15 cellular contexts compared by ENCODE assay signal in genomic region chr6:167987396-167987795, GRCh38. TPM values are rescaled to one million over a fixed set of nuclear protein-coding genes. Genes with fewer than 3 reads are reported as not detected.
DNase-seq lines count a peak whose midpoint lies in the region; ATAC-seq and TF ChIP-seq lines count a peak whose summit lies in the region.
"Had no signal": no experiment of that assay in that cellular context is flagged by ENCODE, and none has a peak within 500 bp of the region (broad histone marks: within the 10 kb centered on the region; RNA-seq: fewer than 3 reads in every experiment).

No MANE protein-coding gene starts in this region.

- POLR2A ChIA-PET in MCF 10A (lab: Yijun Ruan, JAX) = no interaction called here

- H3K36me3 Mint-ChIP-seq in osteocyte (ENCODE audit: unreplicated experiment) (peaks cover 1% of the 10 kb centered on the region), MCF 10A (ENCODE audit: insufficient read depth, unreplicated experiment) (no peaks in the 10 kb centered on the region)
- H3K36me3 Mint-ChIP-seq: CD8-positive, alpha-beta memory T cell had no signal

- H3K27me3 ChIP-seq in heart left ventricle (no peaks in the 10 kb centered on the region), subcutaneous abdominal adipose tissue (ENCODE audit: control insufficient read depth in 5 of 5, insufficient read depth in 4 of 5, low read length in 5 of 5) (no peaks in the 10 kb centered on the region)
- H3K27me3 ChIP-seq: BLaER1 had no signal

- WGBS in heart left ventricle, 4 donors = 82 to 90% (median 88%) methylated on average over 23 of the region's 23 CpGs

- BruUV-seq in MCF 10A (replicated peaks; lab: Mats Ljungman, UMichigan) = no TSS peak

- CTCF ChIA-PET in MCF 10A (lab: Yijun Ruan, JAX) = no interaction called here

- H3K27me3 Mint-ChIP-seq in osteocyte (ENCODE audit: unreplicated experiment) (no peaks in the 10 kb centered on the region), MCF 10A (ENCODE audit: insufficient read depth, unreplicated experiment) (no peaks in the 10 kb centered on the region)
- H3K27me3 Mint-ChIP-seq: CD8-positive, alpha-beta memory T cell had no signal

- no peak for ATAC-seq in heart left ventricle
- no peak for ATAC-seq in GM19467 (IDR thresholded peaks at IDR 0.05; ENCODE audit: unreplicated experiment)
- ATAC-seq: HCT116 had no signal

- H3K9me3 Mint-ChIP-seq in osteocyte (ENCODE audit: unreplicated experiment) (no peaks in the 10 kb centered on the region), MCF 10A (ENCODE audit: unreplicated experiment) (no peaks in the 10 kb centered on the region)

- no peaks in the 10 kb centered on the region for H3K9me3 ChIP-seq in heart left ventricle
- peaks cover 0 to 3% (median 0%) of the 10 kb centered on the region in 5 donors for H3K9me3 ChIP-seq in subcutaneous abdominal adipose tissue (ENCODE audit: control insufficient read depth in 5 of 5, low read length in 5 of 5)
- H3K9me3 ChIP-seq: Caco-2 had no signal

- H3K36me3 ChIP-seq in heart left ventricle (no peaks in the 10 kb centered on the region), subcutaneous abdominal adipose tissue (ENCODE audit: control insufficient read depth in 5 of 5, insufficient read depth in 5 of 5, low read length in 5 of 5) (no peaks in the 10 kb centered on the region)

- H3K4me3 Mint-ChIP-seq in osteocyte (ENCODE audit: unreplicated experiment) (no peak overlapping the region), MCF 10A (ENCODE audit: unreplicated experiment) (no peak overlapping the region)
- H3K4me3 Mint-ChIP-seq: CD8-positive, alpha-beta memory T cell had no signal

- no peak for TF ChIP-seq CTCF in heart left ventricle (IDR thresholded peaks at IDR 0.05)
- TF ChIP-seq CTCF in osteocyte (IDR thresholded peaks at IDR 0.05) = no peak
- TF ChIP-seq CTCF in MCF 10A (IDR thresholded peaks at IDR 0.05; ENCODE audit: unreplicated experiment) = no peak

- peaks cover 0 to 22% (median 0%) of the 10 kb centered on the region in 12 donors for H3K4me1 ChIP-seq in heart left ventricle
- H3K4me1 ChIP-seq in subcutaneous abdominal adipose tissue (ENCODE audit: control insufficient read depth in 5 of 5, insufficient read depth in 5 of 5, low read length in 5 of 5) = peaks cover 0 to 24% (median 5%) of the 10 kb centered on the region in 5 donors
- H3K4me1 ChIP-seq: Caco-2 had no signal

- peaks cover under 1% of the 10 kb centered on the region for H3K4me1 Mint-ChIP-seq in osteocyte (ENCODE audit: unreplicated experiment)
- H3K4me1 Mint-ChIP-seq in MCF 10A (ENCODE audit: insufficient read depth, unreplicated experiment) = no peaks in the 10 kb centered on the region
- H3K4me1 Mint-ChIP-seq: CD8-positive, alpha-beta memory T cell had no signal

- H3K9ac ChIP-seq in subcutaneous abdominal adipose tissue (ENCODE audit: low read length in 5 of 5) = no peak overlapping the region
- H3K9ac ChIP-seq: BLaER1 had no signal

- H3K4me3 ChIP-seq in heart left ventricle = no peak overlapping the region
- no peak overlapping the region for H3K4me3 ChIP-seq in subcutaneous abdominal adipose tissue (ENCODE audit: low read depth in 1 of 5, low read length in 5 of 5)
- H3K4me3 ChIP-seq: BLaER1 had no signal

- intact Hi-C loops in heart left ventricle (cut with DNase I) = no loop called here
- intact Hi-C loops in cardiac septum (cut with DNase I) = no loop called here
- intact Hi-C loops in MCF 10A (cut with micrococcal nuclease) = no loop called here

- no peak overlapping the region for H3K27ac Mint-ChIP-seq in osteocyte (ENCODE audit: unreplicated experiment)
- H3K27ac Mint-ChIP-seq in MCF 10A (ENCODE audit: low read depth, unreplicated experiment) = no peak overlapping the region
- H3K27ac Mint-ChIP-seq: CD8-positive, alpha-beta memory T cell had no signal

- DNase-seq in heart left ventricle (no peak), cardiac septum (ENCODE audit: low spot score) (no peak), islet precursor cell (peak; percentile 38), osteocyte (ENCODE audit: extremely low spot score, unreplicated experiment) (peak; percentile 77), ureter (ENCODE audit: low spot score) (no peak), MCF 10A (ENCODE audit: unreplicated experiment) (no peak)
- DNase-seq: Caco-2; CD8-positive, alpha-beta memory T cell; DND-41; GDM1 had no signal

- H3K27ac ChIP-seq in heart left ventricle = peak overlapping the region in 11 of 12 donors; percentile 38 to 81 (median 62)
- H3K27ac ChIP-seq in subcutaneous abdominal adipose tissue (ENCODE audit: low read depth, low read length) = peak overlapping the region; percentile 60
- H3K27ac ChIP-seq: 22Rv1, BLaER1 had no signal

- TF ChIP-seq POLR2A in heart left ventricle (IDR thresholded peaks at IDR 0.05) = no peak

RNA-seq across cellular contexts. Expression of gene KIF25, which starts 10.1 kb away (rescaled TPM):
- total RNA-seq in heart left ventricle = under 1 TPM in 4 of 9 donors, not detected in 5; 0.11 to 0.29 (median 0.21) TPM
- polyA plus RNA-seq in heart left ventricle = under 1 TPM; 0.12 to 0.15 TPM
- total RNA-seq in cardiac septum = 0.24 TPM
- not detected in 2 replicates for total RNA-seq in osteocyte
- not detected for total RNA-seq in ureter
- total RNA-seq in MCF 10A (2022) = not detected in 2 replicates
- total RNA-seq: Caco-2; CD8-positive, alpha-beta memory T cell had no signal
- polyA plus RNA-seq: CD8-positive, alpha-beta memory T cell had no signal

Comparison
In these comparisons a context has a peak if more than half of its experiments do, and no peak if none do; other contexts are left out.
1. DNase-seq: peak in islet precursor cell (single experiment) and osteocyte (single experiment); none in heart left ventricle (0 of 5), cardiac septum (single experiment), ureter (single experiment) and MCF 10A (single experiment).